ENCODE assay signal across 17 cellular contexts in genomic region chr4:10524196-10524833, GRCh38.
A peak's percentile ranks its signal among the peaks of the same experiment; 100 is the strongest.
DNase-seq lines count a peak whose midpoint lies in the region; ATAC-seq and TF ChIP-seq lines count a peak whose summit lies in the region.
"Had no signal": no experiment of that assay in that cellular context is flagged by ENCODE, and none has a peak within 500 bp of the region (broad histone marks: within the 10 kb centered on the region; RNA-seq: fewer than 3 reads in every experiment).

No MANE protein-coding gene starts in this region.

- in situ Hi-C loops in SK-MEL-5 (cut with HindIII; ENCODE audit: low pct_unique_long_range_greater_than_20kb, low sequenced_read_pairs), result no loop called here

- TF ChIP-seq CTCF in fibroblast of the aortic adventitia (IDR thresholded peaks at IDR 0.05; ENCODE audit: insufficient read depth, low read length), result no peak
- TF ChIP-seq CTCF in CD4-positive, alpha-beta T cell (IDR thresholded peaks at IDR 0.05), result no peak

- peak; percentile 13 for ATAC-seq in stimulated activated effector memory CD8-positive, alpha-beta T cell treated with anti-CD3 and anti-CD28 coated beads, Interleukin-12 subunit alpha, Interleukin-12 subunit beta, amount 100 ng/mL, for 72 hours
- no peak for ATAC-seq in CD4-positive, alpha-beta T cell (ENCODE audit: poor library complexity)

- H3K9me3 ChIP-seq in CD4-positive, alpha-beta T cell (ENCODE audit: control insufficient read depth, low read length), result no peaks in the 10 kb centered on the region
- H3K9me3 ChIP-seq: BLaER1 treated with 17β-estradiol and CSF1 and Interleukin-3, amounts not matched to agents 10 nM and 100 nM had no signal

- no peaks in the 10 kb centered on the region for H3K36me3 Mint-ChIP-seq in stimulated activated effector memory CD8-positive, alpha-beta T cell treated with anti-CD3 and anti-CD28 coated beads, Interleukin-12 subunit alpha, Interleukin-12 subunit beta, amount 100 ng/mL, for 72 hours
- no peaks in the 10 kb centered on the region for H3K36me3 Mint-ChIP-seq in CD4-positive, alpha-beta T cell (ENCODE audit: low read depth)

- no peaks in the 10 kb centered on the region for H3K27me3 Mint-ChIP-seq in CD4-positive, alpha-beta T cell

- H3K4me3 Mint-ChIP-seq in stimulated activated effector memory CD8-positive, alpha-beta T cell treated with anti-CD3 and anti-CD28 coated beads, Interleukin-12 subunit alpha, Interleukin-12 subunit beta, amount 100 ng/mL, for 72 hours, result no peak overlapping the region
- no peak overlapping the region for H3K4me3 Mint-ChIP-seq in CD4-positive, alpha-beta T cell
- H3K4me3 Mint-ChIP-seq: HFFc6 had no signal

- no peaks in the 10 kb centered on the region for H3K9me3 Mint-ChIP-seq in stimulated activated effector memory CD8-positive, alpha-beta T cell treated with anti-CD3 and anti-CD28 coated beads, Interleukin-12 subunit alpha, Interleukin-12 subunit beta, amount 100 ng/mL, for 72 hours
- no peaks in the 10 kb centered on the region for H3K9me3 Mint-ChIP-seq in CD4-positive, alpha-beta T cell
- H3K9me3 Mint-ChIP-seq: HFFc6 had no signal

- no peaks in the 10 kb centered on the region for H3K4me1 Mint-ChIP-seq in stimulated activated effector memory CD8-positive, alpha-beta T cell treated with anti-CD3 and anti-CD28 coated beads, Interleukin-12 subunit alpha, Interleukin-12 subunit beta, amount 100 ng/mL, for 72 hours
- no peaks in the 10 kb centered on the region for H3K4me1 Mint-ChIP-seq in CD4-positive, alpha-beta T cell (ENCODE audit: low read depth)

- H3K27ac ChIP-seq in CD4-positive, alpha-beta T cell (ENCODE audit: low read depth, low read length), result no peak overlapping the region
- H3K27ac ChIP-seq: 22Rv1; BLaER1 treated with 17β-estradiol and CSF1 and Interleukin-3, amounts not matched to agents 10 nM and 100 nM had no signal

- DNase-seq in NCI-H2029 (lab: John Stamatoyannopoulos, UW) (peak; percentile 3), NCI-H2029 treated with DMSO at 0.1 percent for 48 hours (lab: John Stamatoyannopoulos, UW) (no peak), SK-MEL-5 (ENCODE audit: low read depth, low spot score) (peak; percentile 2), fibroblast of the aortic adventitia (ENCODE audit: low read depth) (peak; percentile 25), hepatic stellate cell (ENCODE audit: low spot score) (no peak), NCI-H146 treated with DMSO at 0.1 percent for 48 hours (lab: John Stamatoyannopoulos, UW; ENCODE audit: unreplicated experiment) (no peak)
- DNase-seq in stimulated activated effector memory CD8-positive, alpha-beta T cell treated with anti-CD3 and anti-CD28 coated beads, Interleukin-12 subunit alpha, Interleukin-12 subunit beta, amount 100 ng/mL, for 72 hours (ENCODE audit: low spot score in 2 of 2), result no peak
- DNase-seq in CD4-positive, alpha-beta T cell, result no peak
- DNase-seq: GOT3, HFFc6, NCI-H1105 treated with DMSO at 0.1 percent for 48 hours, NCI-H187 treated with DMSO at 0.1 percent for 48 hours, NCI-H510A, NCI-H82, SIG-M5 had no signal

- intact Hi-C loops in CD4-positive, alpha-beta T cell (cut with DNase I, micrococcal nuclease), result no loop called here

- H3K4me3 ChIP-seq in fibroblast of the aortic adventitia (ENCODE audit: low read depth, low read length), result no peak overlapping the region
- H3K4me3 ChIP-seq: BLaER1 treated with 17β-estradiol and CSF1 and Interleukin-3, amounts not matched to agents 10 nM and 100 nM had no signal

- CTCF ChIA-PET in CD4-positive, alpha-beta T cell (lab: Charles Lee), result no interaction called here

- H3K27me3 ChIP-seq in CD4-positive, alpha-beta T cell (ENCODE audit: control insufficient read depth, insufficient read depth, low read length), result no peaks in the 10 kb centered on the region
- H3K27me3 ChIP-seq: BLaER1 treated with 17β-estradiol and CSF1 and Interleukin-3, amounts not matched to agents 10 nM and 100 nM had no signal

- POLR2A ChIA-PET in CD4-positive, alpha-beta T cell (lab: Charles Lee), result no interaction called here

- no peak overlapping the region for H3K27ac Mint-ChIP-seq in stimulated activated effector memory CD8-positive, alpha-beta T cell treated with anti-CD3 and anti-CD28 coated beads, Interleukin-12 subunit alpha, Interleukin-12 subunit beta, amount 100 ng/mL, for 72 hours
- no peak overlapping the region for H3K27ac Mint-ChIP-seq in CD4-positive, alpha-beta T cell
- H3K27ac Mint-ChIP-seq: HFFc6 had no signal

Comparison
In these comparisons a context has a peak if more than half of its experiments do, and no peak if none do; other contexts are left out.
1. DNase-seq: peak in NCI-H2029 (single experiment), SK-MEL-5 (single experiment) and fibroblast of the aortic adventitia (single experiment); none in NCI-H2029 treated with DMSO at 0.1 percent for 48 hours (single experiment), stimulated activated effector memory CD8-positive, alpha-beta T cell treated with anti-CD3 and anti-CD28 coated beads, Interleukin-12 subunit alpha, Interleukin-12 subunit beta, amount 100 ng/mL, for 72 hours (0 of 2), hepatic stellate cell (single experiment), CD4-positive, alpha-beta T cell (0 of 10) and NCI-H146 treated with DMSO at 0.1 percent for 48 hours (single experiment).